In the genomic region with DNA sequence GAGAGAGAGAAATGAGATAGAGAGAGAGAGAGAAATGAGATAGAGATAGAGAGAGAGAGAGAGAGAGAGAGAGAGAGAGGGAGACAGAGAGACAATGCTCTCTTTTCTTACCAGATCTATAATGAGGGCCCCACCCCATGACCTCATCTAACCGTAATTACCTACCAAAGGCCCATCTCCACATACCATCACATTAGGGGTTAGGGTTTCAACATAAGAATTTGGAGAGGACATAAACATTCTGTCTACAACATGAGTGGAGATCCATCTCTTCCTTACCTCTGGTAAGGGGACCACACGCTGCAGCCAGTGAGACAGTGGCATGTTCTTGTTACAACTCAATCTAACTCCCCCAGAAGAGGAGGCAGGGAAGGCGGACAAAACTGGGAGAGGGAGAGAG, we compare ENCODE assay signal across 1 cellular context.
TF ChIP-seq lines count a peak whose summit lies in the region.
"Not testable (repeated sequence)": the region's sequence is repeated elsewhere in the genome, so short reads cannot be mapped to it uniquely, and the experiment has no call there.

No MANE protein-coding gene starts in this region.

TF ChIP-seq in K562, 482 proteins besides CTCF, POLR2A, EP300 and RAD21:
- 0 out of 2 replicates have a peak, but pooled peaks have one; percentile 6 for TF ChIP-seq CREM (IDR thresholded peaks at IDR 0.05; ENCODE audit: low read depth)
- peak; percentile 70 for TF ChIP-seq ATF7 (IDR thresholded peaks at IDR 0.05)
- TF ChIP-seq, protein P1, sequence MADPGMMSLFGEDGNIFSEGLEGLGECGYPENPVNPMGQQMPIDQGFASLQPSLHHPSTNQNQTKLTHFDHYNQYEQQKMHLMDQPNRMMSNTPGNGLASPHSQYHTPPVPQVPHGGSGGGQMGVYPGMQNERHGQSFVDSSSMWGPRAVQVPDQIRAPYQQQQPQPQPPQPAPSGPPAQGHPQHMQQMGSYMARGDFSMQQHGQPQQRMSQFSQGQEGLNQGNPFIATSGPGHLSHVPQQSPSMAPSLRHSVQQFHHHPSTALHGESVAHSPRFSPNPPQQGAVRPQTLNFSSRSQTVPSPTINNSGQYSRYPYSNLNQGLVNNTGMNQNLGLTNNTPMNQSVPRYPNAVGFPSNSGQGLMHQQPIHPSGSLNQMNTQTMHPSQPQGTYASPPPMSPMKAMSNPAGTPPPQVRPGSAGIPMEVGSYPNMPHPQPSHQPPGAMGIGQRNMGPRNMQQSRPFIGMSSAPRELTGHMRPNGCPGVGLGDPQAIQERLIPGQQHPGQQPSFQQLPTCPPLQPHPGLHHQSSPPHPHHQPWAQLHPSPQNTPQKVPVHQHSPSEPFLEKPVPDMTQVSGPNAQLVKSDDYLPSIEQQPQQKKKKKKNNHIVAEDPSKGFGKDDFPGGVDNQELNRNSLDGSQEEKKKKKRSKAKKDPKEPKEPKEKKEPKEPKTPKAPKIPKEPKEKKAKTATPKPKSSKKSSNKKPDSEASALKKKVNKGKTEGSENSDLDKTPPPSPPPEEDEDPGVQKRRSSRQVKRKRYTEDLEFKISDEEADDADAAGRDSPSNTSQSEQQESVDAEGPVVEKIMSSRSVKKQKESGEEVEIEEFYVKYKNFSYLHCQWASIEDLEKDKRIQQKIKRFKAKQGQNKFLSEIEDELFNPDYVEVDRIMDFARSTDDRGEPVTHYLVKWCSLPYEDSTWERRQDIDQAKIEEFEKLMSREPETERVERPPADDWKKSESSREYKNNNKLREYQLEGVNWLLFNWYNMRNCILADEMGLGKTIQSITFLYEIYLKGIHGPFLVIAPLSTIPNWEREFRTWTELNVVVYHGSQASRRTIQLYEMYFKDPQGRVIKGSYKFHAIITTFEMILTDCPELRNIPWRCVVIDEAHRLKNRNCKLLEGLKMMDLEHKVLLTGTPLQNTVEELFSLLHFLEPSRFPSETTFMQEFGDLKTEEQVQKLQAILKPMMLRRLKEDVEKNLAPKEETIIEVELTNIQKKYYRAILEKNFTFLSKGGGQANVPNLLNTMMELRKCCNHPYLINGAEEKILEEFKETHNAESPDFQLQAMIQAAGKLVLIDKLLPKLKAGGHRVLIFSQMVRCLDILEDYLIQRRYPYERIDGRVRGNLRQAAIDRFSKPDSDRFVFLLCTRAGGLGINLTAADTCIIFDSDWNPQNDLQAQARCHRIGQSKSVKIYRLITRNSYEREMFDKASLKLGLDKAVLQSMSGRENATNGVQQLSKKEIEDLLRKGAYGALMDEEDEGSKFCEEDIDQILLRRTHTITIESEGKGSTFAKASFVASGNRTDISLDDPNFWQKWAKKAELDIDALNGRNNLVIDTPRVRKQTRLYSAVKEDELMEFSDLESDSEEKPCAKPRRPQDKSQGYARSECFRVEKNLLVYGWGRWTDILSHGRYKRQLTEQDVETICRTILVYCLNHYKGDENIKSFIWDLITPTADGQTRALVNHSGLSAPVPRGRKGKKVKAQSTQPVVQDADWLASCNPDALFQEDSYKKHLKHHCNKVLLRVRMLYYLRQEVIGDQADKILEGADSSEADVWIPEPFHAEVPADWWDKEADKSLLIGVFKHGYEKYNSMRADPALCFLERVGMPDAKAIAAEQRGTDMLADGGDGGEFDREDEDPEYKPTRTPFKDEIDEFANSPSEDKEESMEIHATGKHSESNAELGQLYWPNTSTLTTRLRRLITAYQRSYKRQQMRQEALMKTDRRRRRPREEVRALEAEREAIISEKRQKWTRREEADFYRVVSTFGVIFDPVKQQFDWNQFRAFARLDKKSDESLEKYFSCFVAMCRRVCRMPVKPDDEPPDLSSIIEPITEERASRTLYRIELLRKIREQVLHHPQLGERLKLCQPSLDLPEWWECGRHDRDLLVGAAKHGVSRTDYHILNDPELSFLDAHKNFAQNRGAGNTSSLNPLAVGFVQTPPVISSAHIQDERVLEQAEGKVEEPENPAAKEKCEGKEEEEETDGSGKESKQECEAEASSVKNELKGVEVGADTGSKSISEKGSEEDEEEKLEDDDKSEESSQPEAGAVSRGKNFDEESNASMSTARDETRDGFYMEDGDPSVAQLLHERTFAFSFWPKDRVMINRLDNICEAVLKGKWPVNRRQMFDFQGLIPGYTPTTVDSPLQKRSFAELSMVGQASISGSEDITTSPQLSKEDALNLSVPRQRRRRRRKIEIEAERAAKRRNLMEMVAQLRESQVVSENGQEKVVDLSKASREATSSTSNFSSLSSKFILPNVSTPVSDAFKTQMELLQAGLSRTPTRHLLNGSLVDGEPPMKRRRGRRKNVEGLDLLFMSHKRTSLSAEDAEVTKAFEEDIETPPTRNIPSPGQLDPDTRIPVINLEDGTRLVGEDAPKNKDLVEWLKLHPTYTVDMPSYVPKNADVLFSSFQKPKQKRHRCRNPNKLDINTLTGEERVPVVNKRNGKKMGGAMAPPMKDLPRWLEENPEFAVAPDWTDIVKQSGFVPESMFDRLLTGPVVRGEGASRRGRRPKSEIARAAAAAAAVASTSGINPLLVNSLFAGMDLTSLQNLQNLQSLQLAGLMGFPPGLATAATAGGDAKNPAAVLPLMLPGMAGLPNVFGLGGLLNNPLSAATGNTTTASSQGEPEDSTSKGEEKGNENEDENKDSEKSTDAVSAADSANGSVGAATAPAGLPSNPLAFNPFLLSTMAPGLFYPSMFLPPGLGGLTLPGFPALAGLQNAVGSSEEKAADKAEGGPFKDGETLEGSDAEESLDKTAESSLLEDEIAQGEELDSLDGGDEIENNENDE (IDR thresholded peaks at IDR 0.05; ENCODE audit: low read depth, low read length): peak; percentile 65
- TF ChIP-seq SOX6 (IDR thresholded peaks at IDR 0.05): peak; percentile 34; the same call in 1 of the 2 replicates
- TF ChIP-seq JUN (IDR thresholded peaks at IDR 0.05; ENCODE audit: borderline replicate concordance, low read depth, low read length): peak; percentile 65; the same call in 1 of the 2 replicates
- TF ChIP-seq JUN (CRISPR knock-in tag; IDR thresholded peaks at IDR 0.05; ENCODE audit: borderline replicate concordance): not testable (repeated sequence)
- TF ChIP-seq JUND (IDR thresholded peaks at IDR 0.05; ENCODE audit: borderline replicate concordance, low read depth, low read length): peak; percentile 77
- TF ChIP-seq JUND (tag; IDR thresholded peaks at IDR 0.05; ENCODE audit: borderline replicate concordance, low read depth, low read length): peak; percentile 78; the same call in 2 of the 3 replicates
- TF ChIP-seq, protein P2, sequence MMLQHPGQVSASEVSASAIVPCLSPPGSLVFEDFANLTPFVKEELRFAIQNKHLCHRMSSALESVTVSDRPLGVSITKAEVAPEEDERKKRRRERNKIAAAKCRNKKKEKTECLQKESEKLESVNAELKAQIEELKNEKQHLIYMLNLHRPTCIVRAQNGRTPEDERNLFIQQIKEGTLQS (IDR thresholded peaks at IDR 0.05): peak; percentile 60
- TF ChIP-seq, protein P2 (CRISPR knock-in tag; conservative IDR thresholded peaks at IDR 0.05): not testable (repeated sequence)
